In the genomic region with DNA sequence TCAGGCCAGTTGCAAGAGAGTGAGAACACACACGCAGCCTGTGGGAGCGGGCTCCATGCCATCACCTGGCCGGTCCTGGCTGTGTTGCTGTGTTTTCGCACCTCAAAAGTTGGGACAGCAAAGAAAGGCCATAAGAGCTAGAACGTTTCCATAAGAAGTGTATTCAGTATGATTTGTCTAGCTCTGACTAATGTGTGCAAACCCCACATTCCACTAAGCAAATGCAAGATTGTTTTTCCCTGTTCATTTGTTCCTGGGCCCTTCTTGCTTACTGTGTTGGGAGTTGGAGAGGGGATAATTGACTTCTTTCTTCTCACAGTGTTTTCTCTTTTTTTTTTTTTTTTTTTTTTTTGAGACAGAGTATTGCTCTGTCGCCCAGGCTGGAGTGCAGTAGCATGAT, we compare ENCODE assay signal across 7 cellular contexts.
A peak's percentile ranks its signal among the peaks of the same experiment; 100 is the strongest.
DNase-seq lines count a peak whose midpoint lies in the region; ATAC-seq, FAIRE-seq and TF ChIP-seq lines count a peak whose summit lies in the region.
"Not testable (repeated sequence)": the region's sequence is repeated elsewhere in the genome, so short reads cannot be mapped to it uniquely, and the experiment has no call there.

No MANE protein-coding gene starts in this region.

- intact Hi-C loops in pancreas (cut with DNase I) = not testable (repeated sequence)

- not testable (repeated sequence) for H3K36me3 ChIP-seq in pancreas

- peak overlapping the region; percentile 72 to 91 (median 86) for H3K27ac ChIP-seq in pancreas

- H3K27me3 ChIP-seq in pancreas = not testable (repeated sequence)

- 38 to 40% methylated on average over 5 to 6 of the region's 6 CpGs for WGBS in pancreas, 2 donors

- TF ChIP-seq CTCF in fibroblast of the aortic adventitia (IDR thresholded peaks at IDR 0.05; ENCODE audit: insufficient read depth, low read length); pancreas (IDR thresholded peaks at IDR 0.05): not testable (repeated sequence)

- ATAC-seq in pancreas = peak; percentile 36 to 62 (median 48)

- H3K4me3 ChIP-seq in fibroblast of the aortic adventitia (ENCODE audit: low read depth, low read length); pancreas: not testable (repeated sequence)

- DNase-seq in EL (peak; percentile 59), M059J (ENCODE audit: low read depth) (peak; percentile 67), cerebellum (ENCODE audit: low spot score) (peak; percentile 31), fibroblast of the aortic adventitia (ENCODE audit: low read depth) (peak; percentile 52), kidney tubule cell (ENCODE audit: low spot score) (peak; percentile 77), pancreas (peak; percentile 87 to 96 (median 92))
- DNase-seq in activated CD8-positive, alpha-beta memory T cell treated with anti-CD3 and anti-CD28 coated beads, Interleukin-2, amount 50 U/mL, for 48 hours = peak; percentile 2

- not testable (repeated sequence) for H3K9me3 ChIP-seq in pancreas

- not testable (repeated sequence) for FAIRE-seq in pancreas (lab: Jason Lieb, UNC)

- H3K4me1 ChIP-seq in pancreas = peaks cover 13 to 25% (median 15%) of the 10 kb centered on the region in 3 donors

Comparison
In these comparisons a context has a peak if more than half of its experiments do, and no peak if none do; other contexts are left out.
1. DNase-seq: peak in every context shown above with its lines; median percentile 92 in pancreas; 77 in kidney tubule cell; 67 in M059J; 59 in EL; 52 in fibroblast of the aortic adventitia; 31 in cerebellum; 2 in activated CD8-positive, alpha-beta memory T cell treated with anti-CD3 and anti-CD28 coated beads, Interleukin-2, amount 50 U/mL, for 48 hours.